Comparison of ENCODE assay signal across 19 cellular contexts in genomic region chr1:195664628-195665027, GRCh38.
DNase-seq lines count a peak whose midpoint lies in the region; ATAC-seq, FAIRE-seq and TF ChIP-seq lines count a peak whose summit lies in the region.
"Had no signal": no experiment of that assay in that cellular context is flagged by ENCODE, and none has a peak within 500 bp of the region (broad histone marks: within the 10 kb centered on the region; RNA-seq: fewer than 3 reads in every experiment).

No MANE protein-coding gene starts in this region.

- no peak for TF ChIP-seq POLR2A in A549 (IDR thresholded peaks at IDR 0.05; ENCODE audit: low read length)
- TF ChIP-seq POLR2A in HCT116 (IDR thresholded peaks at IDR 0.05; ENCODE audit: borderline replicate concordance, extremely low read depth, insufficient read depth, insufficient read length): no peak
- TF ChIP-seq POLR2A in right lobe of liver (IDR thresholded peaks at IDR 0.05): no peak

- H3K27ac ChIP-seq in A549: peak overlapping the region; percentile 18 to 67; a peak in 4 of 6 replicates
- no peak overlapping the region for H3K27ac ChIP-seq in HCT116 (ENCODE audit: low read depth, low read length)
- no peak overlapping the region for H3K27ac ChIP-seq in SU-DHL-6 (ENCODE audit: low read depth, low read length)
- H3K27ac ChIP-seq in Karpas-422 (ENCODE audit: low read length): no peak overlapping the region
- H3K27ac ChIP-seq in right lobe of liver: no peak overlapping the region
- H3K27ac ChIP-seq: upper lobe of right lung had no signal

- RAD21 ChIA-PET in HCT116 (lab: Charles Lee; ENCODE audit: low non-redundant PET in 1 of 2, low total read pairs in 2 of 2, uncharacterized antibody in 2 of 2, unreplicated experiment in 2 of 2): no interaction called here

- no peaks in the 10 kb centered on the region for H3K9me3 ChIP-seq in A549
- no peaks in the 10 kb centered on the region for H3K9me3 ChIP-seq in HCT116 (ENCODE audit: control insufficient read depth in 1 of 2, insufficient read depth in 1 of 2, low read depth in 1 of 2, low read length in 2 of 2)
- no peaks in the 10 kb centered on the region for H3K9me3 ChIP-seq in SU-DHL-6 (ENCODE audit: insufficient read depth, low read length)
- peaks cover 22% of the 10 kb centered on the region for H3K9me3 ChIP-seq in Karpas-422 (ENCODE audit: low read length)
- H3K9me3 ChIP-seq in right lobe of liver: no peaks in the 10 kb centered on the region
- H3K9me3 ChIP-seq: upper lobe of right lung had no signal

- H3K36me3 ChIP-seq in HCT116 (ENCODE audit: control insufficient read depth in 1 of 2, insufficient read depth in 2 of 2, low read length in 2 of 2) (no peaks in the 10 kb centered on the region), SU-DHL-6 (ENCODE audit: low read length) (no peaks in the 10 kb centered on the region), Karpas-422 (ENCODE audit: insufficient read depth, low read length) (no peaks in the 10 kb centered on the region), right lobe of liver (no peaks in the 10 kb centered on the region)
- H3K36me3 ChIP-seq: upper lobe of right lung had no signal

- FAIRE-seq in A549 (lab: Jason Lieb, UNC): no peak
- FAIRE-seq: endometrium, G401.6, GM12891 had no signal

- TF ChIP-seq CTCF in A549 (IDR thresholded peaks at IDR 0.05): no peak
- no peak for TF ChIP-seq CTCF in HCT116 (IDR thresholded peaks at IDR 0.05 in 2 of 3, conservative IDR thresholded peaks at IDR 0.05 in 1 of 3; ENCODE audit: borderline replicate concordance in 1 of 3, insufficient read depth in 1 of 3, low read depth in 2 of 3, low read length in 2 of 3)
- no peak for TF ChIP-seq CTCF in SU-DHL-6 (IDR thresholded peaks at IDR 0.05; ENCODE audit: insufficient read depth, low read length, poor library complexity, severe bottlenecking)
- TF ChIP-seq CTCF in fibroblast of pulmonary artery (IDR thresholded peaks at IDR 0.05; ENCODE audit: low read length, missing control alignments): no peak
- TF ChIP-seq CTCF in right lobe of liver (IDR thresholded peaks at IDR 0.05): no peak

- POLR2A ChIA-PET in A549 (lab: Yijun Ruan, JAX): no interaction called here
- POLR2A ChIA-PET in HCT116 (lab: Charles Lee): no interaction called here

- H3K27me3 ChIP-seq in HCT116 (ENCODE audit: insufficient read depth, low read length): no peaks in the 10 kb centered on the region
- no peaks in the 10 kb centered on the region for H3K27me3 ChIP-seq in SU-DHL-6 (ENCODE audit: low read length)
- H3K27me3 ChIP-seq in Karpas-422 (ENCODE audit: low read length): no peaks in the 10 kb centered on the region
- no peaks in the 10 kb centered on the region for H3K27me3 ChIP-seq in right lobe of liver
- H3K27me3 ChIP-seq: upper lobe of right lung had no signal

- no peaks in the 10 kb centered on the region for H3K79me2 ChIP-seq in HCT116 (ENCODE audit: insufficient read depth, low read length)
- no peaks in the 10 kb centered on the region for H3K79me2 ChIP-seq in SU-DHL-6 (ENCODE audit: insufficient read depth, low read length)
- no peaks in the 10 kb centered on the region for H3K79me2 ChIP-seq in Karpas-422 (ENCODE audit: low read length)

- TF ChIP-seq EP300 in A549 (IDR thresholded peaks at IDR 0.05): no peak

- H4K20me1 ChIP-seq in HCT116 (ENCODE audit: insufficient read depth): no peaks in the 10 kb centered on the region
- no peaks in the 10 kb centered on the region for H4K20me1 ChIP-seq in SU-DHL-6 (ENCODE audit: low read depth, low read length)
- no peaks in the 10 kb centered on the region for H4K20me1 ChIP-seq in Karpas-422 (ENCODE audit: insufficient read depth, low read depth, low read length)

- ATAC-seq in A549 (no peak), HCT116 (no peak), right lobe of liver (no peak)
- ATAC-seq: activated CD8-positive, alpha-beta T cell treated with anti-CD3 and anti-CD28 coated beads, Interleukin-2, amount 10 ng/mL, durations not matched to agents 7 days and 5 days; CD8-positive, alpha-beta T cell; naive thymus-derived CD8-positive, alpha-beta T cell; WTC11 had no signal

- no TSS peak for BruUV-seq in HCT116 (replicated peaks; lab: Mats Ljungman, UMichigan)

- CTCF ChIA-PET in A549 (lab: Yijun Ruan, JAX): no interaction called here
- CTCF ChIA-PET in HCT116 (lab: Charles Lee): no interaction called here

- no peak for TF ChIP-seq RAD21 in A549 (conservative IDR thresholded peaks at IDR 0.05 in 1 of 2, IDR thresholded peaks at IDR 0.05 in 1 of 2)
- no peak for TF ChIP-seq RAD21 in HCT116 (IDR thresholded peaks at IDR 0.05; ENCODE audit: low read depth)

- DNase-seq in A549 (ENCODE audit: low read depth in 1 of 2, low spot score in 1 of 2) (peak in 1 of 2 experiments; percentile 7), HCT116 (ENCODE audit: low read depth, low spot score) (no peak), fibroblast of pulmonary artery (ENCODE audit: low read depth) (peak; percentile 36), NCI-H1436 (lab: John Stamatoyannopoulos, UW) (no peak), SKM-1 treated with dmso at 0.1 percent for 144 hours (lab: John Stamatoyannopoulos, UW; ENCODE audit: unreplicated experiment) (no peak), Karpas-422 (no peak), right lobe of liver (no peak)
- DNase-seq: activated CD8-positive, alpha-beta T cell treated with anti-CD3 and anti-CD28 coated beads, Interleukin-2, amount 10 ng/mL, durations not matched to agents 7 days and 5 days; CD8-positive, alpha-beta T cell; H7; naive thymus-derived CD8-positive, alpha-beta T cell; NCI-H82; upper lobe of right lung had no signal

- H2AFZ ChIP-seq in HCT116 (ENCODE audit: low read depth, low read length, poor library complexity, severe bottlenecking): peak overlapping the region; percentile 39
- peak overlapping the region; percentile 12 for H2AFZ ChIP-seq in SU-DHL-6 (ENCODE audit: low read depth, low read length, severe bottlenecking)
- no peak overlapping the region for H2AFZ ChIP-seq in Karpas-422 (ENCODE audit: low read length)

- H3F3A ChIP-seq in SU-DHL-6 (ENCODE audit: insufficient read depth): no peaks in the 10 kb centered on the region

- H3K4me2 ChIP-seq in A549: peak overlapping the region; percentile 37; the same call in 2 of the 3 replicates
- peak overlapping the region; percentile 44; the same call in 1 of the 2 replicates for H3K4me2 ChIP-seq in HCT116 (ENCODE audit: low read length)
- no peak overlapping the region for H3K4me2 ChIP-seq in SU-DHL-6 (ENCODE audit: low read depth, low read length, poor library complexity, severe bottlenecking)
- H3K4me2 ChIP-seq in Karpas-422 (ENCODE audit: low read depth, low read length, poor library complexity, severe bottlenecking): no peak overlapping the region

- H3K4me1 ChIP-seq in A549: peaks cover 16% of the 10 kb centered on the region
- peaks cover 0 to 16% of the 10 kb centered on the region in 2 experiments; a peak in 2 of 4 replicates for H3K4me1 ChIP-seq in HCT116 (ENCODE audit: control insufficient read depth in 1 of 2, insufficient read depth in 2 of 2, low read length in 2 of 2)
- H3K4me1 ChIP-seq in Karpas-422 (ENCODE audit: low read length): no peaks in the 10 kb centered on the region
- no peaks in the 10 kb centered on the region for H3K4me1 ChIP-seq in right lobe of liver
- H3K4me1 ChIP-seq: upper lobe of right lung had no signal

- H3K9me2 ChIP-seq in HCT116 (ENCODE audit: insufficient read depth) (no peaks in the 10 kb centered on the region), SU-DHL-6 (replicated peaks; ENCODE audit: insufficient read depth, low read length) (no peaks in the 10 kb centered on the region), Karpas-422 (replicated peaks; ENCODE audit: insufficient read depth, low read length) (no peaks in the 10 kb centered on the region)

- H3K9ac ChIP-seq in HCT116 (ENCODE audit: low read length) (no peak overlapping the region), SU-DHL-6 (ENCODE audit: low read length) (no peak overlapping the region), Karpas-422 (ENCODE audit: low read length) (no peak overlapping the region)

- H3K4me3 ChIP-seq in A549: no peak overlapping the region
- H3K4me3 ChIP-seq in HCT116 (replicated peaks in 1 of 2; ENCODE audit: low read depth in 1 of 2, low read length in 2 of 2): no peak overlapping the region
- H3K4me3 ChIP-seq in SU-DHL-6 (ENCODE audit: insufficient read depth, low read length, poor library complexity, severe bottlenecking): no peak overlapping the region
- H3K4me3 ChIP-seq in fibroblast of pulmonary artery (replicated peaks; ENCODE audit: low read depth, low read length): no peak overlapping the region
- H3K4me3 ChIP-seq in Karpas-422 (ENCODE audit: low read length): no peak overlapping the region
- no peak overlapping the region for H3K4me3 ChIP-seq in right lobe of liver
- H3K4me3 ChIP-seq: lung, upper lobe of right lung had no signal

- WGBS in A549 (ENCODE audit: missing lambda C conversion rate): 33% methylated on average over 1 of the region's 1 CpG
- 30% methylated on average over 1 of the region's 1 CpG for WGBS in right lobe of liver (ENCODE audit: insufficient coverage, low coverage, low lambda C conversion rate, missing lambda C conversion rate)

- intact Hi-C loops in HCT116 (cut with micrococcal nuclease): no loop called here
- intact Hi-C loops in right lobe of liver (cut with DNase I): no loop called here

TF ChIP-seq in A549, 52 proteins besides CTCF, POLR2A, EP300 and RAD21:
- TF ChIP-seq EHF (CRISPR knock-in tag; IDR thresholded peaks at IDR 0.05): no peak
- no peak for TF ChIP-seq ZFP36 (IDR thresholded peaks at IDR 0.05; ENCODE audit: borderline replicate concordance, partially characterized antibody)
- peak; percentile 10 to 22; a peak in 1 of 4 replicates for TF ChIP-seq CEBPB (IDR thresholded peaks at IDR 0.05)
TF ChIP-seq in A549: peak in this region for 1.

TF ChIP-seq in HCT116, 20 proteins besides CTCF, POLR2A, EP300 and RAD21 (continues in another document):
- TF ChIP-seq, protein P1, sequence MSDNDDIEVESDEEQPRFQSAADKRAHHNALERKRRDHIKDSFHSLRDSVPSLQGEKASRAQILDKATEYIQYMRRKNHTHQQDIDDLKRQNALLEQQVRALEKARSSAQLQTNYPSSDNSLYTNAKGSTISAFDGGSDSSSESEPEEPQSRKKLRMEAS (IDR thresholded peaks at IDR 0.05): no peak
- TF ChIP-seq, protein P2, sequence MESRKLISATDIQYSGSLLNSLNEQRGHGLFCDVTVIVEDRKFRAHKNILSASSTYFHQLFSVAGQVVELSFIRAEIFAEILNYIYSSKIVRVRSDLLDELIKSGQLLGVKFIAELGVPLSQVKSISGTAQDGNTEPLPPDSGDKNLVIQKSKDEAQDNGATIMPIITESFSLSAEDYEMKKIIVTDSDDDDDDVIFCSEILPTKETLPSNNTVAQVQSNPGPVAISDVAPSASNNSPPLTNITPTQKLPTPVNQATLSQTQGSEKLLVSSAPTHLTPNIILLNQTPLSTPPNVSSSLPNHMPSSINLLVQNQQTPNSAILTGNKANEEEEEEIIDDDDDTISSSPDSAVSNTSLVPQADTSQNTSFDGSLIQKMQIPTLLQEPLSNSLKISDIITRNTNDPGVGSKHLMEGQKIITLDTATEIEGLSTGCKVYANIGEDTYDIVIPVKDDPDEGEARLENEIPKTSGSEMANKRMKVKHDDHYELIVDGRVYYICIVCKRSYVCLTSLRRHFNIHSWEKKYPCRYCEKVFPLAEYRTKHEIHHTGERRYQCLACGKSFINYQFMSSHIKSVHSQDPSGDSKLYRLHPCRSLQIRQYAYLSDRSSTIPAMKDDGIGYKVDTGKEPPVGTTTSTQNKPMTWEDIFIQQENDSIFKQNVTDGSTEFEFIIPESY (IDR thresholded peaks at IDR 0.05; ENCODE audit: extremely low read depth, insufficient replicate concordance, low read length): no peak
- TF ChIP-seq JUND (IDR thresholded peaks at IDR 0.05): 0 out of 2 replicates have a peak, but pooled peaks have one; percentile 30

Comparison
In these comparisons a context has a peak if more than half of its experiments do, and no peak if none do; other contexts are left out.
1. H3K27ac ChIP-seq: peak in A549 (2 of 2); none in HCT116 (single experiment), SU-DHL-6 (single experiment), Karpas-422 (single experiment) and right lobe of liver (0 of 3).
2. H3K4me2 ChIP-seq: peak in A549 (single experiment) and HCT116 (single experiment); none in SU-DHL-6 (single experiment) and Karpas-422 (single experiment).
3. Of the 6 proteins assayed by ChIP-seq in both A549 and HCT116: peak only in A549: none; only in HCT116: none; in both: CEBPB; in neither: 5.